Comparison of ENCODE assay signal across 1 cellular context in the genomic region with DNA sequence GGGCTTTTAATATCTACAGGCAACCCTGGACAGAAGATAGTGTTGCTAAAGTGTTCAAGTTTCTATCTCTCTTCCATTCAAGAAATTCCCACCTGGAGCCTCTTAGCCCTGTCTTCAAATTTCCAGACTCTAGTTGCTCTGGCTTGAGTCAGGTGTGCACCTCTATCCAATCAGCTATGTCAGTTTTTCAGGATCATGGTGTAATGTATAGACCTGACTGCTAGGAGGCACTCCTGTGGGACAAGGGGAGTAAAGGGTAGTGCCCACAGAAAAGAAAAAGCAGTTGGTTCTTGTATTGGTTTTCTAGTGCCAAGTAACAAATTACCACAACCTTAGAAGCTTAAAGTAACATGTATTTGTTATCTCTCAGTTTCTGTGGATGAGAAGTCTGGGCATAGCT.
TF ChIP-seq lines count a peak whose summit lies in the region.

No MANE protein-coding gene starts in this region.

TF ChIP-seq in GM23338, 12 proteins besides CTCF, POLR2A, EP300 and RAD21 (continued from another document):
- TF ChIP-seq EZH2phosphoT487 (IDR thresholded peaks at IDR 0.05; ENCODE audit: unreplicated experiment) (no peak), CREB1 (CRISPR knock-in tag; IDR thresholded peaks at IDR 0.05; ENCODE audit: low read depth) (no peak)
